ENCODE assay signal across 17 cellular contexts in genomic region chr10:58740620-58741369, GRCh38.
"Had no signal": no experiment of that assay in that cellular context is flagged by ENCODE, and none has a peak within 500 bp of the region (broad histone marks: within the 10 kb centered on the region; RNA-seq: fewer than 3 reads in every experiment).

No MANE protein-coding gene starts in this region.

- H3K4me3 ChIP-seq: esophagus muscularis mucosa, neural progenitor cell, pancreas had no signal

- H3K4me3 Mint-ChIP-seq: activated naive CD8-positive, alpha-beta T cell; activated T-helper 1 cell treated with anti-CD3 and anti-CD28 coated beads, Interleukin-12 subunit alpha, Interleukin-12 subunit beta, Interleukin-2, Interleukin-4 antibody, amounts not matched to agents 30 ng/mL and 10 ng/mL and 1 ng/mL, durations not matched to agents 14 hours and 24 hours and 36 hours; naive thymus-derived CD4-positive, alpha-beta T cell; neural progenitor cell had no signal

- H3K27ac Mint-ChIP-seq: activated naive CD8-positive, alpha-beta T cell; activated T-helper 1 cell treated with anti-CD3 and anti-CD28 coated beads, Interleukin-12 subunit alpha, Interleukin-12 subunit beta, Interleukin-2, Interleukin-4 antibody, amounts not matched to agents 30 ng/mL and 10 ng/mL and 1 ng/mL, durations not matched to agents 14 hours and 24 hours and 36 hours; naive thymus-derived CD4-positive, alpha-beta T cell had no signal

- H3K9me3 Mint-ChIP-seq: activated T-helper 1 cell treated with anti-CD3 and anti-CD28 coated beads, Interleukin-12 subunit alpha, Interleukin-12 subunit beta, Interleukin-2, Interleukin-4 antibody, amounts not matched to agents 30 ng/mL and 10 ng/mL and 1 ng/mL, durations not matched to agents 14 hours and 24 hours and 36 hours had no signal

- H3K9ac ChIP-seq: neural progenitor cell had no signal

- H3K4me2 ChIP-seq: neural progenitor cell had no signal

- DNase-seq: activated CD4-positive, alpha-beta T cell treated with anti-CD3 and anti-CD28 coated beads, Interleukin-2, amount 50 U/mL, for 48 hours; activated gamma-delta T cell treated with Interleukin-2 at 50 U/mL for 16 hours; dermis blood vessel endothelial cell; effector memory CD4-positive, alpha-beta T cell; foreskin keratinocyte; kidney; mesendoderm; naive thymus-derived CD4-positive, alpha-beta T cell; pancreas; stimulated activated CD8-positive, alpha-beta memory T cell treated with anti-CD3 and anti-CD28 coated beads, Interleukin-4, amount 100 ng/mL, for 48 hours; stimulated activated naive CD4-positive, alpha-beta T cell treated with Interleukin-2 at 50 U/mL for 16 hours; WERI-Rb-1 had no signal

- H3K4me1 ChIP-seq: foreskin keratinocyte had no signal

- H3K27me3 Mint-ChIP-seq: activated naive CD8-positive, alpha-beta T cell had no signal

- H3K4me1 Mint-ChIP-seq: naive thymus-derived CD4-positive, alpha-beta T cell had no signal

- H2AFZ ChIP-seq: neural progenitor cell had no signal

- H3K36me3 ChIP-seq: esophagus muscularis mucosa, neural progenitor cell, pancreas, tibial artery, WERI-Rb-1 had no signal

- ATAC-seq: foreskin keratinocyte; naive thymus-derived CD4-positive, alpha-beta T cell; pancreas had no signal

- H3K27ac ChIP-seq: foreskin keratinocyte, neural progenitor cell, pancreas, tibial artery, WERI-Rb-1 had no signal

- H3K36me3 Mint-ChIP-seq: activated naive CD8-positive, alpha-beta T cell; naive thymus-derived CD4-positive, alpha-beta T cell; neural progenitor cell had no signal

- H3K9me3 ChIP-seq: esophagus muscularis mucosa, pancreas, tibial artery had no signal

- H3K27me3 ChIP-seq: esophagus muscularis mucosa, foreskin keratinocyte, neural progenitor cell, pancreas, tibial artery had no signal
